In the genomic region with DNA sequence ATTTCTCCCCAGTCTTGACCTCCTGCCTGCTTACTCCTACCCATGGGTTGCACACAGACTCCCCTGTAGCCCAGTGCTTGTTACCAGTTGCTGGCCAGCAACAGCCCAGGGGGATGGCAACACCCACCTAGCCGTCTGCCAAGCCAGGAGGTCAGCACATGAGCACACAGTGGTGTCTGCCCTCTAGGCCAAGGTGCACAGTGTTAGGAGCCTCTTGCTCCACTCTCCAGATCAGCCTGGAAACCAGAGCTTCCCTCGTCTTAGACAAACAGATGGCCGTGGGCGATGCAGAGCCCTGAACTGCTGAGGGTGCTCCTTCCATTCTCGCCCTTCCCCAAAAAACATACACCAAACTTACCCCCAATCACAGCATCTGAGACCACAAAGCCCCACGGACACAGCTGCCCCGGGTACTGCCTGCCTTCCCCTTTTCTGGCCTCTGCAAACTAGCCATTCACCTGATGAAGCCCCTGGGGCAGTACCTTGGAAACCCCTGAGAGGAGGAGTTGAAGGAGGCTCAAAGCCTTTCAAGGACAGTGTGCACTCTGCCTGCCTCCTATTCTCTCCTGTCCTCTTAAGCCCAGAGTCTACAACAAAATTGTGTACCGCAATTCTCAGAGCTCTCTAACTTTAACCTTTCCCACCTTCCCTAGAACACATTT, we compare ENCODE assay signal across 1 cellular context.
TF ChIP-seq lines count a peak whose summit lies in the region.

No MANE protein-coding gene starts in this region.

TF ChIP-seq in HepG2, 621 proteins besides CTCF, POLR2A, EP300 and RAD21 (continued from another document and continues in another):
- TF ChIP-seq ZNF142 (CRISPR knock-in tag; IDR thresholded peaks at IDR 0.05): no peak
- TF ChIP-seq ZNF543 (CRISPR knock-in tag; IDR thresholded peaks at IDR 0.05): no peak
- no peak for TF ChIP-seq ARNT2 (CRISPR knock-in tag; IDR thresholded peaks at IDR 0.05; ENCODE audit: low read depth)
- no peak for TF ChIP-seq CENPT (CRISPR knock-in tag; IDR thresholded peaks at IDR 0.05; ENCODE audit: low read depth)
- no peak for TF ChIP-seq JUND (CRISPR knock-in tag; IDR thresholded peaks at IDR 0.05)
- no peak for TF ChIP-seq MTERF4 (CRISPR knock-in tag; IDR thresholded peaks at IDR 0.05)
- no peak for TF ChIP-seq ZNF83 (CRISPR knock-in tag; IDR thresholded peaks at IDR 0.05; ENCODE audit: borderline replicate concordance)
- TF ChIP-seq, protein P1, sequence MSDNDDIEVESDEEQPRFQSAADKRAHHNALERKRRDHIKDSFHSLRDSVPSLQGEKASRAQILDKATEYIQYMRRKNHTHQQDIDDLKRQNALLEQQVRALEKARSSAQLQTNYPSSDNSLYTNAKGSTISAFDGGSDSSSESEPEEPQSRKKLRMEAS (IDR thresholded peaks at IDR 0.05): no peak
- TF ChIP-seq, protein P2, sequence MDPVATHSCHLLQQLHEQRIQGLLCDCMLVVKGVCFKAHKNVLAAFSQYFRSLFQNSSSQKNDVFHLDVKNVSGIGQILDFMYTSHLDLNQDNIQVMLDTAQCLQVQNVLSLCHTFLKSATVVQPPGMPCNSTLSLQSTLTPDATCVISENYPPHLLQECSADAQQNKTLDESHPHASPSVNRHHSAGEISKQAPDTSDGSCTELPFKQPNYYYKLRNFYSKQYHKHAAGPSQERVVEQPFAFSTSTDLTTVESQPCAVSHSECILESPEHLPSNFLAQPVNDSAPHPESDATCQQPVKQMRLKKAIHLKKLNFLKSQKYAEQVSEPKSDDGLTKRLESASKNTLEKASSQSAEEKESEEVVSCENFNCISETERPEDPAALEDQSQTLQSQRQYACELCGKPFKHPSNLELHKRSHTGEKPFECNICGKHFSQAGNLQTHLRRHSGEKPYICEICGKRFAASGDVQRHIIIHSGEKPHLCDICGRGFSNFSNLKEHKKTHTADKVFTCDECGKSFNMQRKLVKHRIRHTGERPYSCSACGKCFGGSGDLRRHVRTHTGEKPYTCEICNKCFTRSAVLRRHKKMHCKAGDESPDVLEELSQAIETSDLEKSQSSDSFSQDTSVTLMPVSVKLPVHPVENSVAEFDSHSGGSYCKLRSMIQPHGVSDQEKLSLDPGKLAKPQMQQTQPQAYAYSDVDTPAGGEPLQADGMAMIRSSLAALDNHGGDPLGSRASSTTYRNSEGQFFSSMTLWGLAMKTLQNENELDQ (CRISPR knock-in tag; IDR thresholded peaks at IDR 0.05; ENCODE audit: borderline replicate concordance): no peak
- TF ChIP-seq PPARG (CRISPR knock-in tag; conservative IDR thresholded peaks at IDR 0.05): peak; percentile 40; the same call in 1 of the 2 replicates
- no peak for TF ChIP-seq ZNF24 (IDR thresholded peaks at IDR 0.05)
- 0 out of 2 replicates have a peak, but pooled peaks have one; percentile 4 for TF ChIP-seq RFX5 (IDR thresholded peaks at IDR 0.05; ENCODE audit: low read depth, low read length)
- TF ChIP-seq ELF1 (CRISPR knock-in tag; IDR thresholded peaks at IDR 0.05): peak; percentile 26; the same call in 1 of the 2 replicates
- TF ChIP-seq MTA3 (CRISPR knock-in tag; IDR thresholded peaks at IDR 0.05): no peak
- TF ChIP-seq NFE2 (CRISPR knock-in tag; IDR thresholded peaks at IDR 0.05): no peak
- no peak for TF ChIP-seq YEATS2 (CRISPR knock-in tag; IDR thresholded peaks at IDR 0.05; ENCODE audit: borderline replicate concordance)
- TF ChIP-seq ZNF224 (CRISPR knock-in tag; IDR thresholded peaks at IDR 0.05): no peak
- TF ChIP-seq ZNF713 (CRISPR knock-in tag; IDR thresholded peaks at IDR 0.05): no peak
- no peak for TF ChIP-seq MIER2 (CRISPR knock-in tag; IDR thresholded peaks at IDR 0.05)
- TF ChIP-seq ARID3A (IDR thresholded peaks at IDR 0.05; ENCODE audit: low read depth, low read length): no peak
- TF ChIP-seq AGO2 (optimal IDR thresholded peaks at IDR 0.05; ENCODE audit: low read depth, low read length): peak; percentile 75
- TF ChIP-seq ZNF407 (CRISPR knock-in tag; IDR thresholded peaks at IDR 0.05; ENCODE audit: not compliant biosample characterization): no peak
- peak; percentile 50; the same call in 1 of the 2 replicates for TF ChIP-seq KDM2A (CRISPR knock-in tag; IDR thresholded peaks at IDR 0.05; ENCODE audit: borderline replicate concordance, low read depth)
- no peak for TF ChIP-seq ZNF3 (CRISPR knock-in tag; IDR thresholded peaks at IDR 0.05)
- no peak for TF ChIP-seq ZNF672 (CRISPR knock-in tag; IDR thresholded peaks at IDR 0.05)
- TF ChIP-seq, protein P3, sequence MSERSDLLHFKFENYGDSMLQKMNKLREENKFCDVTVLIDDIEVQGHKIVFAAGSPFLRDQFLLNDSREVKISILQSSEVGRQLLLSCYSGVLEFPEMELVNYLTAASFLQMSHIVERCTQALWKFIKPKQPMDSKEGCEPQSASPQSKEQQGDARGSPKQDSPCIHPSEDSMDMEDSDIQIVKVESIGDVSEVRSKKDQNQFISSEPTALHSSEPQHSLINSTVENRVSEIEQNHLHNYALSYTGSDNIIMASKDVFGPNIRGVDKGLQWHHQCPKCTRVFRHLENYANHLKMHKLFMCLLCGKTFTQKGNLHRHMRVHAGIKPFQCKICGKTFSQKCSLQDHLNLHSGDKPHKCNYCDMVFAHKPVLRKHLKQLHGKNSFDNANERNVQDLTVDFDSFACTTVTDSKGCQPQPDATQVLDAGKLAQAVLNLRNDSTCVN (CRISPR knock-in tag; IDR thresholded peaks at IDR 0.05; ENCODE audit: borderline replicate concordance): peak; percentile 76; the same call in 1 of the 2 replicates
- TF ChIP-seq ZNF180 (CRISPR knock-in tag; IDR thresholded peaks at IDR 0.05; ENCODE audit: borderline replicate concordance, low read depth): no peak
- no peak for TF ChIP-seq SRSF9 (IDR thresholded peaks at IDR 0.05; ENCODE audit: borderline replicate concordance, insufficient read depth, low read depth, low read length, poor library complexity, severe bottlenecking)
- no peak; the same call in 1 of the 2 replicates for TF ChIP-seq MIER3 (CRISPR knock-in tag; IDR thresholded peaks at IDR 0.05; ENCODE audit: borderline replicate concordance)
- TF ChIP-seq, protein P4, sequence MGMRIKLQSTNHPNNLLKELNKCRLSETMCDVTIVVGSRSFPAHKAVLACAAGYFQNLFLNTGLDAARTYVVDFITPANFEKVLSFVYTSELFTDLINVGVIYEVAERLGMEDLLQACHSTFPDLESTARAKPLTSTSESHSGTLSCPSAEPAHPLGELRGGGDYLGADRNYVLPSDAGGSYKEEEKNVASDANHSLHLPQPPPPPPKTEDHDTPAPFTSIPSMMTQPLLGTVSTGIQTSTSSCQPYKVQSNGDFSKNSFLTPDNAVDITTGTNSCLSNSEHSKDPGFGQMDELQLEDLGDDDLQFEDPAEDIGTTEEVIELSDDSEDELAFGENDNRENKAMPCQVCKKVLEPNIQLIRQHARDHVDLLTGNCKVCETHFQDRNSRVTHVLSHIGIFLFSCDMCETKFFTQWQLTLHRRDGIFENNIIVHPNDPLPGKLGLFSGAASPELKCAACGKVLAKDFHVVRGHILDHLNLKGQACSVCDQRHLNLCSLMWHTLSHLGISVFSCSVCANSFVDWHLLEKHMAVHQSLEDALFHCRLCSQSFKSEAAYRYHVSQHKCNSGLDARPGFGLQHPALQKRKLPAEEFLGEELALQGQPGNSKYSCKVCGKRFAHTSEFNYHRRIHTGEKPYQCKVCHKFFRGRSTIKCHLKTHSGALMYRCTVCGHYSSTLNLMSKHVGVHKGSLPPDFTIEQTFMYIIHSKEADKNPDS (CRISPR knock-in tag; IDR thresholded peaks at IDR 0.05): no peak
